1 cellular context compared by ENCODE assay signal in the genomic region with DNA sequence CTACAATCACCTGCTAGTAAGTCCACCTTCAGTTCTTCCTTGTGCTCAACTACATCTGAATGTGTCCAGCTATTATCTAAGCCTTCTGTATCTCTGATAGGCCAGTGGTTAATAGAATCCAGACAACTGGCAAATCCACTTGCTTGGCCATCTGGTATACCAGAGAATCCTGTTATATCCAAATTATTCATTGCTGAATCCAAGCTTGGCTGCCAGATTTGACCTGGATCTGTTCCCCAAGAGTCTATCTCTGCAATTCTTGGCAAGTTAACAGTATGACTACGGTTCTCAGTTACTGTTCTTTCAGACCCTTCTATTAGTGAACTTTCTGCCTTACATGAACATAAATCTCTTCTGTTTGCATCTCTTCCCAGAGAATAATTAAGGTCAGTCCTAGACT.
TF ChIP-seq lines count a peak whose summit lies in the region.

No MANE protein-coding gene starts in this region.

TF ChIP-seq in IMR-90, 13 proteins besides CTCF, POLR2A, EP300 and RAD21 (continued from another document):
- TF ChIP-seq CHD1 (IDR thresholded peaks at IDR 0.05; ENCODE audit: low read depth, low read length): no peak
- no peak for TF ChIP-seq NFE2L2 (IDR thresholded peaks at IDR 0.05; ENCODE audit: low read depth, low read length)
- no peak for TF ChIP-seq CEBPB (IDR thresholded peaks at IDR 0.05; ENCODE audit: low read depth, low read length)
- no peak for TF ChIP-seq FOS (IDR thresholded peaks at IDR 0.05; ENCODE audit: low read depth, low read length)
- TF ChIP-seq, protein P1, sequence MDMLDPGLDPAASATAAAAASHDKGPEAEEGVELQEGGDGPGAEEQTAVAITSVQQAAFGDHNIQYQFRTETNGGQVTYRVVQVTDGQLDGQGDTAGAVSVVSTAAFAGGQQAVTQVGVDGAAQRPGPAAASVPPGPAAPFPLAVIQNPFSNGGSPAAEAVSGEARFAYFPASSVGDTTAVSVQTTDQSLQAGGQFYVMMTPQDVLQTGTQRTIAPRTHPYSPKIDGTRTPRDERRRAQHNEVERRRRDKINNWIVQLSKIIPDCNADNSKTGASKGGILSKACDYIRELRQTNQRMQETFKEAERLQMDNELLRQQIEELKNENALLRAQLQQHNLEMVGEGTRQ (IDR thresholded peaks at IDR 0.05; ENCODE audit: low read depth, low read length): no peak
